ENCODE assay signal across 20 cellular contexts in genomic region chr7:155226261-155227003, GRCh38.
DNase-seq lines count a peak whose midpoint lies in the region; ATAC-seq and TF ChIP-seq lines count a peak whose summit lies in the region.
"Had no signal": no experiment of that assay in that cellular context is flagged by ENCODE, and none has a peak within 500 bp of the region (broad histone marks: within the 10 kb centered on the region; RNA-seq: fewer than 3 reads in every experiment).

No MANE protein-coding gene starts in this region.

- H3K9me3 Mint-ChIP-seq in central memory CD8-positive, alpha-beta T cell = no peaks in the 10 kb centered on the region
- H3K9me3 Mint-ChIP-seq: H9, IgD-negative memory B cell had no signal

- intact Hi-C loops in upper lobe of right lung (cut with DNase I) = no loop called here

- H3K27ac Mint-ChIP-seq in central memory CD8-positive, alpha-beta T cell (ENCODE audit: low read depth) = peak overlapping the region; percentile 11
- H3K27ac Mint-ChIP-seq: H9, IgD-negative memory B cell had no signal

- no peak for ATAC-seq in central memory CD8-positive, alpha-beta T cell (replicated peaks; ENCODE audit: extremely low read depth, poor library complexity, severe bottlenecking)
- peak; percentile 9 for ATAC-seq in upper lobe of right lung
- ATAC-seq in HG03175 (IDR thresholded peaks at IDR 0.05; ENCODE audit: unreplicated experiment) = no peak

- H3K4me2 ChIP-seq in osteoblast (ENCODE audit: insufficient read depth, low read length) = no peak overlapping the region

- no peaks in the 10 kb centered on the region for H3K4me1 Mint-ChIP-seq in central memory CD8-positive, alpha-beta T cell

- peaks cover 24% of the 10 kb centered on the region for H3K27me3 Mint-ChIP-seq in central memory CD8-positive, alpha-beta T cell
- H3K27me3 Mint-ChIP-seq: IgD-negative memory B cell had no signal

- H4K20me1 ChIP-seq in osteoblast (ENCODE audit: insufficient read depth, low read length) = no peaks in the 10 kb centered on the region

- H3K27me3 ChIP-seq in osteoblast (ENCODE audit: insufficient read depth, low read length) (no peaks in the 10 kb centered on the region), upper lobe of right lung (no peaks in the 10 kb centered on the region)
- H3K27me3 ChIP-seq: BE2C had no signal

- H3K4me1 ChIP-seq in osteoblast (ENCODE audit: insufficient read depth, low read length) (peaks cover 22% of the 10 kb centered on the region), upper lobe of right lung (no peaks in the 10 kb centered on the region)

- H3K36me3 Mint-ChIP-seq in central memory CD8-positive, alpha-beta T cell (ENCODE audit: insufficient read depth) = no peaks in the 10 kb centered on the region
- H3K36me3 Mint-ChIP-seq: IgD-negative memory B cell had no signal

- H3K79me2 ChIP-seq in osteoblast (ENCODE audit: insufficient read depth, low read length) = no peaks in the 10 kb centered on the region

- H3K4me3 ChIP-seq in osteoblast (ENCODE audit: insufficient read depth, low read length) (no peak overlapping the region), upper lobe of right lung (no peak overlapping the region)

- H3K36me3 ChIP-seq in osteoblast (ENCODE audit: insufficient read depth, low read length) = no peaks in the 10 kb centered on the region
- H3K36me3 ChIP-seq in upper lobe of right lung = no peaks in the 10 kb centered on the region
- H3K36me3 ChIP-seq: BE2C had no signal

- no peak overlapping the region for H3K27ac ChIP-seq in osteoblast (ENCODE audit: low read depth, low read length)
- no peak overlapping the region for H3K27ac ChIP-seq in upper lobe of right lung
- H3K27ac ChIP-seq: RWPE1 had no signal

- TF ChIP-seq CTCF in osteoblast (IDR thresholded peaks at IDR 0.05; ENCODE audit: extremely low read depth, low read depth, low read length) (no peak), upper lobe of right lung (IDR thresholded peaks at IDR 0.05) (no peak)

- H2AFZ ChIP-seq in osteoblast (ENCODE audit: low read length) = no peak overlapping the region

- no peaks in the 10 kb centered on the region for H3K9me3 ChIP-seq in osteoblast (ENCODE audit: low read depth, low read length)
- no peaks in the 10 kb centered on the region for H3K9me3 ChIP-seq in upper lobe of right lung
- H3K9me3 ChIP-seq: BE2C had no signal

- no peak overlapping the region for H3K4me3 Mint-ChIP-seq in central memory CD8-positive, alpha-beta T cell
- H3K4me3 Mint-ChIP-seq: H9, IgD-negative memory B cell had no signal

- DNase-seq in NCI-H69 (lab: John Stamatoyannopoulos, UW) (peak; percentile 18), osteoblast (ENCODE audit: insufficient read length, low spot score, missing footprints) (peak; percentile 34), upper lobe of right lung (no peak), HPDE6-E6E7 (ENCODE audit: extremely low spot score) (no peak)
- DNase-seq in central memory CD8-positive, alpha-beta T cell (ENCODE audit: low spot score in 2 of 2) = no peak
- no peak for DNase-seq in activated effector memory CD4-positive, alpha-beta T cell treated with Interleukin-2 at 50 U/mL for 16 hours
- DNase-seq: BE2C; EL; H9; NCI-H1105; NCI-H146; NCI-H2029; NCI-H2227 treated with DMSO at 0.1 percent for 48 hours; NCI-H510A; NCI-H774; NK-92 treated with Interleukin-12 subunit alpha and Interleukin-12 subunit beta, amount 100 ng/mL, for 24 hours; SIG-M5 had no signal

Comparison
In these comparisons a context has a peak if more than half of its experiments do, and no peak if none do; other contexts are left out.
1. DNase-seq: peak in NCI-H69 (single experiment) and osteoblast (single experiment); none in central memory CD8-positive, alpha-beta T cell (0 of 2), upper lobe of right lung (single experiment), HPDE6-E6E7 (single experiment) and activated effector memory CD4-positive, alpha-beta T cell treated with Interleukin-2 at 50 U/mL for 16 hours (single experiment).